ENCODE assay signal across 12 cellular contexts in the genomic region with DNA sequence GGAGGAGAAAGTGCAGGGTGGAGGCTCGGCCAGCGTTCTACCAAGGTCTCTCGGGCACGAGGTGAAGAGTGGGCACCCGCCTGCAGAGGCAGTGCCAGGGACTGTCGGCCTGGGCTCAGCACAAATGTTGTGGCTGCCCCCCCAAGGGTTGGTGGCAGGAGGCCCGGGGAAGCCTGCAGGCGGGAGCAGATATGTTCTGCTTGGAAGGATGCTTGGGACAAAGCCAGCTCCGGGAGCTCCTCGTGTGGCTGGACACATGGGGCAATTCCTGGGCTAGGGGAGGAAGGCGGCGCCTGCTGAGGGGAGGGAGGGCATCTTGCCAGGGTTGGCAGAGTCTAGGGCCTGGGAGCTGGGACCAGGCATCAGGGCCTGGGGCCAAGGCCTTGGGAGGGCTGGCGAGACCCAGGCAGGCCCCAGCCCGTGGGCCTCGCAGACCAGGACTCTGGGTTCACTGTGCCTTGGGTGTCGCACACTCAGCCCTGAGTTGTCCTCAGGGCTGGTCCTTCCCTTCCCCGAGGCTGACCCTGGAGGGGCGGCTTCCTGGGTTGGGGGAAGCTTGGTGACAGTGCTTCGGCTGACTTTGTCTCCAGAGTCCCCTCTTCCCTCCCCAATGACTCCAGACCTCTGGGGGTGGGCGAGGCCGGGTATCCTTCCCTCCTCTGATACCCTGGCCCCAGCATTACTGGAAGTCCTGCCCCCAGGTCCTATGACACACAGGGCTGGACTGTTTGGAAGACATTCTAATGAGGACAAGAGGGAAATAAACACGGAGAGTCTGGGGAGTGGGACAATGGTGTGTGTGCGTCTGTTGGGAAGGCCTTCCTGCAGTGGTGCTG. TPM values are rescaled to one million over a fixed set of nuclear protein-coding genes. Genes with fewer than 3 reads are reported as not detected.
DNase-seq lines count a peak whose midpoint lies in the region; ATAC-seq and TF ChIP-seq lines count a peak whose summit lies in the region.
"Had no signal": no experiment of that assay in that cellular context is flagged by ENCODE, and none has a peak within 500 bp of the region (broad histone marks: within the 10 kb centered on the region; RNA-seq: fewer than 3 reads in every experiment).

No MANE protein-coding gene starts in this region.

- no peak overlapping the region for H3K4me3 ChIP-seq in fibroblast of the aortic adventitia (ENCODE audit: low read depth, low read length)
- no peak overlapping the region for H3K4me3 ChIP-seq in tibial artery
- no peak overlapping the region for H3K4me3 ChIP-seq in adrenal gland

- 67 to 82% (median 74%) methylated on average over 16 to 23 of the region's 23 CpGs for WGBS in adrenal gland, 4 donors

- H3K4me1 ChIP-seq in tibial artery, result peaks cover 0 to 38% (median 24%) of the 10 kb centered on the region in 4 donors
- no peaks in the 10 kb centered on the region for H3K4me1 ChIP-seq in adrenal gland (replicated peaks in 1 of 2)

- H3K27ac Mint-ChIP-seq in nephron (peak overlapping the region in 2 of 3 experiments; percentile 23 to 36), T-helper 17 cell (no peak overlapping the region)
- H3K27ac Mint-ChIP-seq: mesothelial cell of epicardium had no signal

- H3K27me3 Mint-ChIP-seq in nephron (ENCODE audit: low read depth) (peaks cover 13% of the 10 kb centered on the region), T-helper 17 cell (peaks cover 5% of the 10 kb centered on the region)

- ATAC-seq in T-helper 17 cell, result no peak

- TF ChIP-seq CTCF in fibroblast of the aortic adventitia (IDR thresholded peaks at IDR 0.05; ENCODE audit: insufficient read depth, low read length) (no peak), nephron (IDR thresholded peaks at IDR 0.05; ENCODE audit: unreplicated experiment in 3 of 3) (no peak), tibial artery (IDR thresholded peaks at IDR 0.05) (no peak), adrenal gland (IDR thresholded peaks at IDR 0.05) (no peak)

- peaks cover 12% of the 10 kb centered on the region for H3K9me3 Mint-ChIP-seq in nephron

- intact Hi-C loops in tibial artery (cut with DNase I; ENCODE audit: low total_unique reads), result no loop called here
- intact Hi-C loops in adrenal gland (cut with DNase I), result no loop called here

- H3K36me3 ChIP-seq in tibial artery (no peaks in the 10 kb centered on the region), adrenal gland (replicated peaks in 1 of 2) (no peaks in the 10 kb centered on the region)

- DNase-seq in NCI-H2171 treated with DMSO at 0.1 percent for 48 hours (lab: John Stamatoyannopoulos, UW) (peak; percentile 1), NCI-H2171 (lab: John Stamatoyannopoulos, UW) (no peak), fibroblast of the aortic adventitia (ENCODE audit: low read depth) (peak; percentile 77), tibial artery (peak; percentile 92 to 94), adrenal gland (no peak), GF-D8 (lab: John Stamatoyannopoulos, UW) (no peak), T-helper 17 cell (no peak)
- DNase-seq: MM.1S, NCI-H69 had no signal

- H3K4me1 Mint-ChIP-seq in nephron, result peaks cover 9% of the 10 kb centered on the region
- no peaks in the 10 kb centered on the region for H3K4me1 Mint-ChIP-seq in T-helper 17 cell

- H3K27ac ChIP-seq in tibial artery, result peak overlapping the region; percentile 61 to 62
- H3K27ac ChIP-seq in adrenal gland, result no peak overlapping the region
- H3K27ac ChIP-seq: 22Rv1 had no signal

- TF ChIP-seq POLR2A in adrenal gland (IDR thresholded peaks at IDR 0.05), result no peak

- H3K36me3 Mint-ChIP-seq in nephron (ENCODE audit: low read depth), result no peaks in the 10 kb centered on the region
- H3K36me3 Mint-ChIP-seq in T-helper 17 cell (ENCODE audit: low read depth), result no peaks in the 10 kb centered on the region

- H3K27me3 ChIP-seq in tibial artery, result no peaks in the 10 kb centered on the region
- H3K27me3 ChIP-seq in adrenal gland, result no peaks in the 10 kb centered on the region

- no peak overlapping the region for H3K4me3 Mint-ChIP-seq in nephron
- no peak overlapping the region for H3K4me3 Mint-ChIP-seq in T-helper 17 cell
- H3K4me3 Mint-ChIP-seq: mesothelial cell of epicardium had no signal

- no peaks in the 10 kb centered on the region for H3K9me3 ChIP-seq in tibial artery
- no peaks in the 10 kb centered on the region for H3K9me3 ChIP-seq in adrenal gland (replicated peaks in 1 of 3)
- no peaks in the 10 kb centered on the region for H3K9me3 ChIP-seq in T-helper 17 cell (ENCODE audit: control insufficient read depth, low read length, poor library complexity, severe bottlenecking)

RNA-seq across cellular contexts. Expression of a gene that starts 30.2 kb away (rescaled TPM):
- 452 and 600 TPM in 2 replicates for total RNA-seq in fibroblast of the aortic adventitia (ENCODE audit: low replicate concordance)
- total RNA-seq in adrenal gland, result 10 to 100 TPM in 3 of 8 donors, 1 to 10 TPM in 5; 4.6 to 31.5 (median 7.3) TPM
- 10 to 100 TPM in 1 of 3 donors, 1 to 10 TPM in 2; 1.8 to 16.2 (median 3.4) TPM for polyA plus RNA-seq in adrenal gland
- 1 to 10 TPM in 1 of 2 donors, not detected in 1; 1.5 TPM for total RNA-seq in T-helper 17 cell

RNA-seq across cellular contexts. Expression of a gene that starts 38.6 kb away (rescaled TPM):
- total RNA-seq in fibroblast of the aortic adventitia (ENCODE audit: low replicate concordance) (3.9 and 5.2 TPM in 2 replicates), adrenal gland (10 to 100 TPM in 7 of 8 donors, 1 to 10 TPM in 1; 9.4 to 58.0 (median 18.7) TPM), T-helper 17 cell (1 to 10 TPM; 2.3 to 6.1 TPM)
- 10 to 100 TPM in 2 of 3 donors, 1 to 10 TPM in 1; 6.9 to 17.5 (median 12.7) TPM for polyA plus RNA-seq in adrenal gland

Comparison
In these comparisons a context has a peak if more than half of its experiments do, and no peak if none do; other contexts are left out.
1. DNase-seq: peak in NCI-H2171 treated with DMSO at 0.1 percent for 48 hours (single experiment), fibroblast of the aortic adventitia (single experiment) and tibial artery (2 of 2); none in NCI-H2171 (single experiment), adrenal gland (0 of 7), GF-D8 (single experiment) and T-helper 17 cell (0 of 3).
2. H3K27ac ChIP-seq: peak in tibial artery (2 of 2); none in adrenal gland (0 of 5).
3. RNA of a gene that starts 30.2 kb away (total RNA-seq): 452 to 600 TPM in fibroblast of the aortic adventitia; 4.6 to 31.5 TPM in adrenal gland and 1.5 TPM in T-helper 17 cell; every median in the first group is over 10 times any median in the second.